ENCODE assay signal across 32 cellular contexts in the genomic region with DNA sequence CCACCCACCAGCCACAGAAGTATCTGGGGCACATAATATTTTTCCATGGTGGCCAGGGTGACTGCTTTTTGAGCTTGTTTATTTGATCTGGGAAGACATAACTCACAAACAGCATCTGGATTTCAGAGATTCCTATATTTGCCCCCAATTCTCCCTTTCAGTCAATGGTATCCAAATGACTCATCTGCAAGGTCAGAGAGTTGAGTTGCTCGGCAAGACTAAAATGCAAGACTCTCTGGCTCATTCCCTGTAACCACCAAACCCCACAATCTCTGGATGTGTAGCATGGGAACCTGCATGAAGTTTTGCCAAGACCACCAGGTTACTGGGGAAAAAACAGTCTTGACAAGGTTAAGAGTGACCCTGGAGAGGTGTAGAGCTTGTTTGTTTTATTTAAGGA.
DNase-seq lines count a peak whose midpoint lies in the region; ATAC-seq and TF ChIP-seq lines count a peak whose summit lies in the region.
"Had no signal": no experiment of that assay in that cellular context is flagged by ENCODE, and none has a peak within 500 bp of the region (broad histone marks: within the 10 kb centered on the region; RNA-seq: fewer than 3 reads in every experiment).

No MANE protein-coding gene starts in this region.

- H3K4me3 ChIP-seq in mesenchymal stem cell (ENCODE audit: insufficient read depth in 1 of 2, low read depth in 1 of 2, low read length in 2 of 2) (no peak overlapping the region), OCI-LY7 (ENCODE audit: low read depth, low read length, poor library complexity, severe bottlenecking) (no peak overlapping the region)
- H3K4me3 ChIP-seq: adrenal gland, cardiac muscle cell, gastrocnemius medialis, Peyer's patch, psoas muscle, sigmoid colon had no signal

- no peak overlapping the region for H4K8ac ChIP-seq in mesenchymal stem cell (ENCODE audit: low read length)

- H2BK120ac ChIP-seq in mesenchymal stem cell (ENCODE audit: low read depth, low read length) = no peak overlapping the region

- H3K36me3 ChIP-seq in mesenchymal stem cell (ENCODE audit: control insufficient read depth in 1 of 2, insufficient read depth in 2 of 2, low read depth in 1 of 2, low read length in 2 of 2) = no peaks in the 10 kb centered on the region
- no peaks in the 10 kb centered on the region for H3K36me3 ChIP-seq in OCI-LY7 (ENCODE audit: insufficient read depth, low read length)
- H3K36me3 ChIP-seq: adrenal gland, BE2C, cardiac muscle cell, gastrocnemius medialis, Peyer's patch, sigmoid colon had no signal

- WGBS in mesenchymal stem cell = 0% methylated on average over 1 of the region's 1 CpG

- H2AFZ ChIP-seq in mesenchymal stem cell (ENCODE audit: low read depth, low read length) (no peak overlapping the region), OCI-LY7 (ENCODE audit: low read length) (no peak overlapping the region)

- ATAC-seq in HG02885 (IDR thresholded peaks at IDR 0.05; ENCODE audit: poor library complexity, unreplicated experiment) = peak; percentile 42
- ATAC-seq: activated CD8-positive, alpha-beta memory T cell treated with anti-CD3 and anti-CD28 coated beads, Interleukin-2, amount 10 ng/mL, durations not matched to agents 7 days and 5 days; effector memory CD8-positive, alpha-beta T cell; gastrocnemius medialis; left ventricle myocardium superior; psoas muscle; stimulated activated naive B cell treated with anti-CD40 and anti-IgM and Interleukin-4, amounts not matched to agents 10 μg/mL and 1 μg/mL and 100 μg/mL, for 72 hours had no signal

- H3K27me3 ChIP-seq in mesenchymal stem cell (ENCODE audit: control insufficient read depth in 1 of 2, insufficient read depth in 1 of 2, low read length in 2 of 2) = no peaks in the 10 kb centered on the region
- H3K27me3 ChIP-seq: adrenal gland, BE2C, cardiac muscle cell, gastrocnemius medialis, Peyer's patch, sigmoid colon had no signal

- peak; percentile 39 for DNase-seq in AG08396 (ENCODE audit: low spot score)
- peak; percentile 48 for DNase-seq in astrocyte of the hippocampus (ENCODE audit: low read depth, low spot score)
- DNase-seq in mesenchymal stem cell = peak; percentile 36
- DNase-seq in HUDEP-2 (lab: John Stamatoyannopoulos, UW; ENCODE audit: unreplicated experiment in 76 of 76) = no peak
- no peak for DNase-seq in NCI-H345 (lab: John Stamatoyannopoulos, UW)
- DNase-seq in OCI-LY7 (ENCODE audit: low spot score) = no peak
- no peak for DNase-seq in hypothalamus (lab: John Stamatoyannopoulos, UW)
- DNase-seq: activated CD4-positive, alpha-beta T cell treated with anti-CD3 and anti-CD28 coated beads, Interleukin-2, amount 10 ng/mL, durations not matched to agents 24 days and 14 days; activated CD8-positive, alpha-beta memory T cell treated with anti-CD3 and anti-CD28 coated beads, Interleukin-2, amount 10 ng/mL, durations not matched to agents 7 days and 5 days; activated naive CD4-positive, alpha-beta T cell treated with Interleukin-2 at 50 U/mL for 16 hours; adrenal gland; BE2C; cortex of kidney; effector memory CD8-positive, alpha-beta T cell; erythroblast; gastrocnemius medialis; left ventricle myocardium superior; naive B cell; NCI-H1048; NCI-H187; NCI-H2171 treated with DMSO at 0.1 percent for 48 hours; NCI-H526 treated with DMSO at 0.1 percent for 48 hours; nucleus accumbens; Peyer's patch; psoas muscle; SIG-M5; sigmoid colon; stimulated activated CD4-positive, alpha-beta T cell treated with anti-CD3 and anti-CD28 coated beads, Interleukin-15, amount 100 ng/mL, for 24 hours; stimulated activated naive B cell treated with anti-CD40 and anti-IgM and Interleukin-4, amounts not matched to agents 10 μg/mL and 1 μg/mL and 100 μg/mL, for 72 hours had no signal

- intact Hi-C loops in OCI-LY7 (cut with micrococcal nuclease; ENCODE audit: unreplicated experiment) = no loop called here

- no peak overlapping the region for H2BK12ac ChIP-seq in mesenchymal stem cell (ENCODE audit: low read length in 2 of 2)

- H3K9me3 ChIP-seq in mesenchymal stem cell (ENCODE audit: control insufficient read depth, low read length) = no peaks in the 10 kb centered on the region
- no peaks in the 10 kb centered on the region for H3K9me3 ChIP-seq in OCI-LY7 (ENCODE audit: low read length)
- H3K9me3 ChIP-seq: adrenal gland, BE2C, gastrocnemius medialis, Peyer's patch, psoas muscle, sigmoid colon had no signal

- no TSS peak for BruUV-seq in OCI-LY7 (replicated peaks; lab: Mats Ljungman, UMichigan)

- H3K4me1 ChIP-seq in mesenchymal stem cell (ENCODE audit: control insufficient read depth, insufficient read depth, low read depth, low read length) (no peaks in the 10 kb centered on the region), OCI-LY7 (ENCODE audit: insufficient read depth, low read length, poor library complexity, severe bottlenecking) (no peaks in the 10 kb centered on the region)
- H3K4me1 ChIP-seq: adrenal gland, BE2C, gastrocnemius medialis, Peyer's patch, psoas muscle, sigmoid colon had no signal

- H3K79me2 ChIP-seq in OCI-LY7 (ENCODE audit: insufficient read depth, low read depth, low read length) = no peaks in the 10 kb centered on the region

- no peaks in the 10 kb centered on the region for H3K79me1 ChIP-seq in mesenchymal stem cell (replicated peaks; ENCODE audit: low read length, poor library complexity, severe bottlenecking)

- H2BK5ac ChIP-seq in mesenchymal stem cell (ENCODE audit: low read depth, low read length, poor library complexity, severe bottlenecking) = no peak overlapping the region

- CTCF ChIA-PET in OCI-LY7 (lab: Charles Lee; ENCODE audit: unreplicated experiment) = no interaction called here

- no peak overlapping the region for H3K23ac ChIP-seq in mesenchymal stem cell (ENCODE audit: low read length in 2 of 2)

- H4K20me1 ChIP-seq in OCI-LY7 (ENCODE audit: insufficient read depth, low read length) = no peaks in the 10 kb centered on the region

- H3K4me2 ChIP-seq in mesenchymal stem cell (ENCODE audit: low read length, poor library complexity, severe bottlenecking) = no peak overlapping the region
- no peak overlapping the region for H3K4me2 ChIP-seq in OCI-LY7 (ENCODE audit: low read length)

- no peak overlapping the region for H3K9ac ChIP-seq in mesenchymal stem cell (ENCODE audit: low read length)

- POLR2A ChIA-PET in OCI-LY7 (lab: Charles Lee) = interaction anchor here (0.7 kb wide), 1 partner anchor 862 kb away, joined by 3 read pairs; no protein-coding TSS in a partner anchor

- H2BK15ac ChIP-seq in mesenchymal stem cell (ENCODE audit: low read depth, poor library complexity, severe bottlenecking) = no peak overlapping the region

- H3K27ac ChIP-seq in mesenchymal stem cell (ENCODE audit: low read length, poor library complexity, severe bottlenecking) (no peak overlapping the region), OCI-LY7 (ENCODE audit: low read depth, low read length, poor library complexity, severe bottlenecking) (no peak overlapping the region)
- H3K27ac ChIP-seq: adrenal gland, cardiac muscle cell, gastrocnemius medialis, Peyer's patch, psoas muscle, sigmoid colon, VCaP had no signal

- H3K14ac ChIP-seq in mesenchymal stem cell (ENCODE audit: low read length in 2 of 2) = no peak overlapping the region

- TF ChIP-seq CTCF in OCI-LY7 (conservative IDR thresholded peaks at IDR 0.05; ENCODE audit: low read length) = no peak

- no peak overlapping the region for H4K91ac ChIP-seq in mesenchymal stem cell (ENCODE audit: low read length)

- no peak overlapping the region for H2AK5ac ChIP-seq in mesenchymal stem cell (ENCODE audit: low read length, severe bottlenecking)

- H3K4ac ChIP-seq in mesenchymal stem cell (ENCODE audit: low read depth in 1 of 2, low read length in 2 of 2) = no peak overlapping the region

- H3K18ac ChIP-seq in mesenchymal stem cell (ENCODE audit: low read depth in 1 of 2, low read length in 2 of 2) = no peak overlapping the region

- H3K9me2 ChIP-seq in OCI-LY7 (ENCODE audit: insufficient read depth, low read length) = no peaks in the 10 kb centered on the region

Comparison
In these comparisons a context has a peak if more than half of its experiments do, and no peak if none do; other contexts are left out.
1. DNase-seq: peak in AG08396 (single experiment), astrocyte of the hippocampus (single experiment) and mesenchymal stem cell (single experiment); none in HUDEP-2 (0 of 76), NCI-H345 (single experiment), OCI-LY7 (single experiment) and hypothalamus (0 of 51).